In the genomic region with DNA sequence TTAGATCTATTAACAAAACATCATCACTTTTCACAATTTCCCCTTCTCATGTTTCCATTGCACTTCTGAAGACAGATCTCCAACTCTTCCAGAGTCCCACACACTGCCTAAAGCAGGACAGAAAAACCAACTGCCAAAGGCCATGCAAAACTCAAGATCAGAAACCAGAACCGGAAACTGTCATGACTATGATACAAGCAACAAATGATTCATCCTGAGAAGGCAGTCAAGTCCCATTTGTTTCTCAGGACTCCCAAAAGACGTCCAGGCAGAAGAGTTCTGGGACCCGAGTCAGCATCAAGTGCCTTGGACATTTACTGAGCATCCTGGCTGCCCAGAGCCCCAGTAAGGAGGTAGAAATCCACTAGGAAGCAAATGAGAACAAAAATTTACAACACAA, we compare ENCODE assay signal across 10 cellular contexts.
DNase-seq lines count a peak whose midpoint lies in the region; ATAC-seq and TF ChIP-seq lines count a peak whose summit lies in the region.
"Had no signal": no experiment of that assay in that cellular context is flagged by ENCODE, and none has a peak within 500 bp of the region (broad histone marks: within the 10 kb centered on the region; RNA-seq: fewer than 3 reads in every experiment).

No MANE protein-coding gene starts in this region.

- no peak for TF ChIP-seq CTCF in GM13977 (IDR thresholded peaks at IDR 0.05; ENCODE audit: extremely low read depth, insufficient read depth, missing control alignments)
- TF ChIP-seq CTCF in NB4 (IDR thresholded peaks at IDR 0.05; ENCODE audit: low read depth, low read length) = no peak
- no peak for TF ChIP-seq CTCF in fibroblast of pulmonary artery (IDR thresholded peaks at IDR 0.05; ENCODE audit: low read length, missing control alignments)

- H3K4me3 ChIP-seq in NB4 (ENCODE audit: low read depth, low read length) = no peak overlapping the region
- H3K4me3 ChIP-seq in fibroblast of pulmonary artery (replicated peaks; ENCODE audit: low read depth, low read length) = no peak overlapping the region

- ATAC-seq in GM21529 (IDR thresholded peaks at IDR 0.05; ENCODE audit: unreplicated experiment) (peak; percentile 81), HG03571 (IDR thresholded peaks at IDR 0.05; ENCODE audit: unreplicated experiment) (no peak), HG03196 (IDR thresholded peaks at IDR 0.05; ENCODE audit: unreplicated experiment) (no peak), GM21528 (IDR thresholded peaks at IDR 0.05; ENCODE audit: low FRiP score, unreplicated experiment) (no peak)
- ATAC-seq: left cardiac atrium had no signal

- in situ Hi-C loops in GM13977 (cut with MboI; ENCODE audit: low pct_unique_long_range_greater_than_20kb, low sequenced_read_pairs, unreplicated experiment) = no loop called here

- TF ChIP-seq POLR2A in NB4 (IDR thresholded peaks at IDR 0.05; ENCODE audit: extremely low read depth, insufficient read length) = no peak

- DNase-seq in GM13977 (ENCODE audit: low spot score) (peak; percentile 50), NB4 (ENCODE audit: low read depth) (peak; percentile 18), fibroblast of pulmonary artery (ENCODE audit: low read depth) (peak; percentile 42), activated gamma-delta T cell treated with Interleukin-2 at 50 U/mL for 16 hours (no peak)
- DNase-seq: effector CD8-positive, alpha-beta T cell; left cardiac atrium had no signal
